16 cellular contexts compared by ENCODE assay signal in genomic region chr2:170878061-170878460, GRCh38. TPM values are rescaled to one million over a fixed set of nuclear protein-coding genes. Genes with fewer than 3 reads are reported as not detected.
DNase-seq lines count a peak whose midpoint lies in the region; ATAC-seq and TF ChIP-seq lines count a peak whose summit lies in the region.
"Had no signal": no experiment of that assay in that cellular context is flagged by ENCODE, and none has a peak within 500 bp of the region (broad histone marks: within the 10 kb centered on the region; RNA-seq: fewer than 3 reads in every experiment).

No MANE protein-coding gene starts in this region.

- peaks cover 3% of the 10 kb centered on the region for H3K9me3 Mint-ChIP-seq in activated CD4-positive, alpha-beta T cell treated with anti-CD3 and anti-CD28 coated beads, Interleukin-2, amount 10 ng/mL, durations not matched to agents 24 days and 14 days

- TF ChIP-seq POLR2A in sigmoid colon (IDR thresholded peaks at IDR 0.05): no peak

- intact Hi-C loops in activated CD4-positive, alpha-beta T cell treated with anti-CD3 and anti-CD28 coated beads, Interleukin-2, amount 10 ng/mL, durations not matched to agents 24 days and 14 days (cut with micrococcal nuclease): loop anchor here (5.0 kb wide), 1 partner anchor 49 kb away; the partner anchor contains the start of gene GORASP2
- intact Hi-C loops in sigmoid colon (cut with DNase I): no loop called here

- no peaks in the 10 kb centered on the region for H3K9me3 ChIP-seq in sigmoid colon
- H3K9me3 ChIP-seq: A549, mucosa of descending colon, pancreas had no signal

- H3K27ac Mint-ChIP-seq in activated CD4-positive, alpha-beta T cell treated with anti-CD3 and anti-CD28 coated beads, Interleukin-2, amount 10 ng/mL, durations not matched to agents 24 days and 14 days: no peak overlapping the region
- H3K27ac Mint-ChIP-seq: type B pancreatic cell had no signal

- peak; percentile 18 for ATAC-seq in HG02981 (IDR thresholded peaks at IDR 0.05; ENCODE audit: unreplicated experiment)
- ATAC-seq: A549 had no signal

- no peak for DNase-seq in activated CD4-positive, alpha-beta T cell treated with anti-CD3 and anti-CD28 coated beads, Interleukin-2, amount 10 ng/mL, durations not matched to agents 24 days and 14 days
- no peak for DNase-seq in activated CD4-positive, alpha-beta T cell treated with anti-CD3 and anti-CD28 coated beads for 48 hours
- DNase-seq in amniotic epithelial cell (ENCODE audit: low read depth) (peak; percentile 14), kidney tubule cell (ENCODE audit: low spot score) (peak; percentile 80), sigmoid colon (no peak), pons (ENCODE audit: low spot score) (no peak)
- no peak for DNase-seq in stimulated activated CD4-positive, alpha-beta T cell treated with anti-CD3 and anti-CD28 coated beads, Interleukin-2, amount 100 ng/mL, for 24 hours
- DNase-seq: activated CD8-positive, alpha-beta memory T cell treated with anti-CD3 and anti-CD28 coated beads for 24 hours; mucosa of descending colon; NCI-H1417; NCI-H510A treated with DMSO at 0.1 percent for 48 hours; pancreas; stimulated activated CD4-positive, alpha-beta T cell treated with anti-CD3 and anti-CD28 coated beads, Interleukin-15, amount 100 ng/mL, for 24 hours had no signal

- H3K4me1 ChIP-seq in sigmoid colon: no peaks in the 10 kb centered on the region
- H3K4me1 ChIP-seq: A549, pancreas had no signal

- no peak for TF ChIP-seq CTCF in sigmoid colon (IDR thresholded peaks at IDR 0.05)

- H3K4me3 ChIP-seq in sigmoid colon: no peak overlapping the region
- H3K4me3 ChIP-seq: A549, mucosa of descending colon, pancreas had no signal

- H3K36me3 ChIP-seq in sigmoid colon: no peaks in the 10 kb centered on the region
- H3K36me3 ChIP-seq: pancreas had no signal

- H3K27me3 Mint-ChIP-seq in activated CD4-positive, alpha-beta T cell treated with anti-CD3 and anti-CD28 coated beads, Interleukin-2, amount 10 ng/mL, durations not matched to agents 24 days and 14 days: peaks cover 20% of the 10 kb centered on the region

- H3K4me3 Mint-ChIP-seq in activated CD4-positive, alpha-beta T cell treated with anti-CD3 and anti-CD28 coated beads, Interleukin-2, amount 10 ng/mL, durations not matched to agents 24 days and 14 days: peak overlapping the region; percentile 49
- H3K4me3 Mint-ChIP-seq: type B pancreatic cell had no signal

- no peak for TF ChIP-seq EP300 in sigmoid colon (IDR thresholded peaks at IDR 0.05)

- no peaks in the 10 kb centered on the region for H3K36me3 Mint-ChIP-seq in activated CD4-positive, alpha-beta T cell treated with anti-CD3 and anti-CD28 coated beads, Interleukin-2, amount 10 ng/mL, durations not matched to agents 24 days and 14 days (ENCODE audit: low read depth)
- H3K36me3 Mint-ChIP-seq: type B pancreatic cell had no signal

- no peaks in the 10 kb centered on the region for H3K27me3 ChIP-seq in sigmoid colon
- H3K27me3 ChIP-seq: pancreas had no signal

- peaks cover 18% of the 10 kb centered on the region for H3K4me1 Mint-ChIP-seq in activated CD4-positive, alpha-beta T cell treated with anti-CD3 and anti-CD28 coated beads, Interleukin-2, amount 10 ng/mL, durations not matched to agents 24 days and 14 days

- H3K27ac ChIP-seq in sigmoid colon: no peak overlapping the region
- H3K27ac ChIP-seq: A549 had no signal

RNA-seq across cellular contexts. Expression of gene GORASP2, which starts 51.0 kb away (rescaled TPM):
- total RNA-seq in activated CD4-positive, alpha-beta T cell treated with anti-CD3 and anti-CD28 coated beads, Interleukin-2, amount 10 ng/mL, durations not matched to agents 24 days and 14 days: 93.0 and 96.7 TPM in 2 replicates
- 10 to 100 TPM; 32.4 to 51.4 (median 41.8) TPM for total RNA-seq in sigmoid colon
- polyA plus RNA-seq in sigmoid colon: 10 to 100 TPM; 41.4 to 53.8 (median 52.0) TPM

Comparison
In these comparisons a context has a peak if more than half of its experiments do, and no peak if none do; other contexts are left out.
1. DNase-seq: peak in amniotic epithelial cell (single experiment) and kidney tubule cell (single experiment); none in activated CD4-positive, alpha-beta T cell treated with anti-CD3 and anti-CD28 coated beads, Interleukin-2, amount 10 ng/mL, durations not matched to agents 24 days and 14 days (single experiment), activated CD4-positive, alpha-beta T cell treated with anti-CD3 and anti-CD28 coated beads for 48 hours (single experiment), sigmoid colon (single experiment), stimulated activated CD4-positive, alpha-beta T cell treated with anti-CD3 and anti-CD28 coated beads, Interleukin-2, amount 100 ng/mL, for 24 hours (0 of 2) and pons (single experiment).